ENCODE assay signal across 15 cellular contexts in genomic region chr1:8679929-8680504, GRCh38.
DNase-seq lines count a peak whose midpoint lies in the region; ATAC-seq and TF ChIP-seq lines count a peak whose summit lies in the region.
"Had no signal": no experiment of that assay in that cellular context is flagged by ENCODE, and none has a peak within 500 bp of the region (broad histone marks: within the 10 kb centered on the region; RNA-seq: fewer than 3 reads in every experiment).

No MANE protein-coding gene starts in this region.

- H3K4me3 ChIP-seq in GM06990 (replicated peaks; ENCODE audit: low read depth, low read length): peak overlapping the region; percentile 53; the same call in 1 of the 2 replicates
- H3K4me3 ChIP-seq in SJSA1: no peak overlapping the region
- H3K4me3 ChIP-seq in gastroesophageal sphincter: peak overlapping the region; percentile 38 to 41
- no peak overlapping the region for H3K4me3 ChIP-seq in parathyroid adenoma (ENCODE audit: low read depth, low read length)
- H3K4me3 ChIP-seq: lung had no signal

- no peaks in the 10 kb centered on the region for H3K27me3 ChIP-seq in GM06990 (replicated peaks; ENCODE audit: control insufficient read depth, insufficient read depth, low read length)
- H3K27me3 ChIP-seq in SJSA1 (replicated peaks): no peaks in the 10 kb centered on the region
- H3K27me3 ChIP-seq in gastroesophageal sphincter: no peaks in the 10 kb centered on the region
- H3K27me3 ChIP-seq in parathyroid adenoma (ENCODE audit: control insufficient read depth, insufficient read depth, low read length): no peaks in the 10 kb centered on the region

- 73 to 86% methylated on average over 6 of the region's 6 CpGs for WGBS in gastroesophageal sphincter (ENCODE audit: low coverage in 1 of 2), 2 donors

- ATAC-seq in gastroesophageal sphincter: no peak
- ATAC-seq in activated T-cell treated with anti-CD3 and anti-CD28 coated beads, Interleukin-2, amount 50 U/mL, for 4 hours: no peak
- ATAC-seq: sciatic nerve had no signal

- H3K27me3 Mint-ChIP-seq in activated T-cell treated with anti-CD3 and anti-CD28 coated beads, Interleukin-2, amount 50 U/mL, for 4 hours (ENCODE audit: low read depth): no peaks in the 10 kb centered on the region
- H3K27me3 Mint-ChIP-seq: central memory CD8-positive, alpha-beta T cell had no signal

- peaks cover 9% of the 10 kb centered on the region for H3K36me3 Mint-ChIP-seq in activated T-cell treated with anti-CD3 and anti-CD28 coated beads, Interleukin-2, amount 50 U/mL, for 4 hours (ENCODE audit: insufficient read depth)

- no peak overlapping the region for H3K9ac ChIP-seq in parathyroid adenoma

- H3K27ac ChIP-seq in SJSA1 (0 out of 2 replicates have a peak overlapping the region, but pooled peaks have one; percentile 26), gastroesophageal sphincter (peak overlapping the region; percentile 52 to 73 (median 71)), parathyroid adenoma (peak overlapping the region; percentile 5)

- no peak overlapping the region for H3K4me3 Mint-ChIP-seq in activated T-cell treated with anti-CD3 and anti-CD28 coated beads, Interleukin-2, amount 50 U/mL, for 4 hours
- H3K4me3 Mint-ChIP-seq: central memory CD8-positive, alpha-beta T cell; nephron progenitor cell had no signal

- H3K9me3 ChIP-seq in SJSA1 (replicated peaks): no peaks in the 10 kb centered on the region
- H3K9me3 ChIP-seq in gastroesophageal sphincter: no peaks in the 10 kb centered on the region
- H3K9me3 ChIP-seq in parathyroid adenoma (ENCODE audit: control insufficient read depth, low read length): no peaks in the 10 kb centered on the region

- peak overlapping the region; percentile 38 for H3K4me2 ChIP-seq in parathyroid adenoma (ENCODE audit: low read length)

- DNase-seq in GM06990 (ENCODE audit: extremely low read depth, insufficient read length) (no peak), SJSA1 (ENCODE audit: low read depth in 1 of 2, low spot score in 2 of 2) (no peak), amygdala (lab: John Stamatoyannopoulos, UW) (no peak), HCEC 1CT (no peak), retina (no peak)
- no peak for DNase-seq in activated T-cell treated with anti-CD3 and anti-CD28 coated beads, Interleukin-2, amount 50 U/mL, for 4 hours
- DNase-seq: activated CD8-positive, alpha-beta memory T cell treated with anti-CD3 and anti-CD28 coated beads for 24 hours; MV-4-11; nephron progenitor cell; RPMI8226 had no signal

- TF ChIP-seq EP300 in gastroesophageal sphincter (IDR thresholded peaks at IDR 0.05): no peak

- H3K9me3 Mint-ChIP-seq in activated T-cell treated with anti-CD3 and anti-CD28 coated beads, Interleukin-2, amount 50 U/mL, for 4 hours: no peaks in the 10 kb centered on the region
- H3K9me3 Mint-ChIP-seq: central memory CD8-positive, alpha-beta T cell; nephron progenitor cell had no signal

- TF ChIP-seq POLR2A in gastroesophageal sphincter (IDR thresholded peaks at IDR 0.05): no peak

- H3K36me3 ChIP-seq in GM06990 (ENCODE audit: control insufficient read depth, insufficient read depth, low read length): no peaks in the 10 kb centered on the region
- H3K36me3 ChIP-seq in SJSA1: no peaks in the 10 kb centered on the region
- no peaks in the 10 kb centered on the region for H3K36me3 ChIP-seq in gastroesophageal sphincter
- H3K36me3 ChIP-seq in parathyroid adenoma (ENCODE audit: control insufficient read depth, insufficient read depth, low read length): no peaks in the 10 kb centered on the region

- H3K4me1 Mint-ChIP-seq in activated T-cell treated with anti-CD3 and anti-CD28 coated beads, Interleukin-2, amount 50 U/mL, for 4 hours (ENCODE audit: low read depth): peaks cover 31% of the 10 kb centered on the region

- TF ChIP-seq CTCF in GM06990 (IDR thresholded peaks at IDR 0.05; ENCODE audit: insufficient read depth, low read length, poor library complexity, severe bottlenecking) (no peak), gastroesophageal sphincter (IDR thresholded peaks at IDR 0.05) (no peak), parathyroid adenoma (IDR thresholded peaks at IDR 0.05) (no peak)

- peaks cover 36% of the 10 kb centered on the region for H3K4me1 ChIP-seq in SJSA1 (replicated peaks)
- H3K4me1 ChIP-seq in gastroesophageal sphincter: peaks cover 0 to 68% (median 8%) of the 10 kb centered on the region in 3 donors
- H3K4me1 ChIP-seq in parathyroid adenoma: peaks cover 11% of the 10 kb centered on the region

- no peak overlapping the region for H2AFZ ChIP-seq in parathyroid adenoma

- peaks cover 39% of the 10 kb centered on the region for H3K79me2 ChIP-seq in parathyroid adenoma

Comparison
In these comparisons a context has a peak if more than half of its experiments do, and no peak if none do; other contexts are left out.
1. H3K4me3 ChIP-seq: peak in GM06990 (single experiment) and gastroesophageal sphincter (2 of 2); none in SJSA1 (single experiment) and parathyroid adenoma (single experiment).
2. H3K27ac ChIP-seq: peak in every context shown above with its lines; median percentile 71 in gastroesophageal sphincter; 26 in SJSA1; 5 in parathyroid adenoma.